Comparison of ENCODE assay signal across 1 cellular context in the genomic region with DNA sequence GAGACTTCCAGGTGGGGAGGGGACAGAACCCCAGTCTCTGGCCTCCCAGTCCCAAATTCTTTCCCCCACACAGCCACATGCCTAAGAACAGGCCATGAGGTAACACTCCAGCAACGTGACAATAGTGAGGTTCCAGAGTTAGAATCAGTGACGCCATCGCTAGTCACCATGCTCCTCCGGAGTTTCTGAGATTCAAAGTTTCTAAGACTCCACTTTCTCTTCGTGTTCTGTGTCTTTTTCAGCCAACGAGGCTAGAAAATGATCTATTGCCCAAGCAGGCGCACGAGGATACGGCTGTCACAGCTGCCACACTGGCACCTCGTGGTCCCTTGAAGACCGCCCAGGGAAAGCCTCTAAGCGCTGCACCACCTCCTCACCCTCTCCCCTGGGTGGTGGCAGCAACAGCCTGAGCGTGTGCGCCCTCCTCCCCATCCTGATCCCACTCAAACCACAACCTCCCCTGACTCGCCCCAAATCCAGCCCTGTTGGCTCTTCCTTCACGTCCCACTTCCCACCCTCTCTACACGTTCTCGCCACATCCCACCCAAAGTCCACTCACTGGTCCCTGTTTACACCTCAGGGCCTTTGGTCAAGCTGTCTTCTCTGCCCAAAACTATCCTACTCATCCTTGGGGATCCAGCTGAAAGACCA.
A peak's percentile ranks its signal among the peaks of the same experiment; 100 is the strongest.
TF ChIP-seq lines count a peak whose summit lies in the region.

No MANE protein-coding gene starts in this region.

TF ChIP-seq in K562, 482 proteins besides CTCF, POLR2A, EP300 and RAD21 (continued from another document and continues in another):
- TF ChIP-seq, protein P1, sequence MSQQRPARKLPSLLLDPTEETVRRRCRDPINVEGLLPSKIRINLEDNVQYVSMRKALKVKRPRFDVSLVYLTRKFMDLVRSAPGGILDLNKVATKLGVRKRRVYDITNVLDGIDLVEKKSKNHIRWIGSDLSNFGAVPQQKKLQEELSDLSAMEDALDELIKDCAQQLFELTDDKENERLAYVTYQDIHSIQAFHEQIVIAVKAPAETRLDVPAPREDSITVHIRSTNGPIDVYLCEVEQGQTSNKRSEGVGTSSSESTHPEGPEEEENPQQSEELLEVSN (IDR thresholded peaks at IDR 0.05; ENCODE audit: borderline replicate concordance in 1 of 2, extremely low read depth in 1 of 2, insufficient read depth in 1 of 2, insufficient read length in 1 of 2, low read depth in 1 of 2, low read length in 1 of 2, poor library complexity in 1 of 2, severe bottlenecking in 1 of 2): peak in 1 of 2 experiments; percentile 24
- TF ChIP-seq, protein P2, sequence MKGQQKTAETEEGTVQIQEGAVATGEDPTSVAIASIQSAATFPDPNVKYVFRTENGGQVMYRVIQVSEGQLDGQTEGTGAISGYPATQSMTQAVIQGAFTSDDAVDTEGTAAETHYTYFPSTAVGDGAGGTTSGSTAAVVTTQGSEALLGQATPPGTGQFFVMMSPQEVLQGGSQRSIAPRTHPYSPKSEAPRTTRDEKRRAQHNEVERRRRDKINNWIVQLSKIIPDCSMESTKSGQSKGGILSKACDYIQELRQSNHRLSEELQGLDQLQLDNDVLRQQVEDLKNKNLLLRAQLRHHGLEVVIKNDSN (CRISPR knock-in tag; IDR thresholded peaks at IDR 0.05): 0 out of 2 replicates have a peak, but pooled peaks have one; percentile 3
- TF ChIP-seq ZNF263 (CRISPR knock-in tag; IDR thresholded peaks at IDR 0.05; ENCODE audit: borderline replicate concordance) (peak; percentile 4; the same call in 1 of the 2 replicates), POLR2G (IDR thresholded peaks at IDR 0.05; ENCODE audit: low read depth, low read length) (no peak), CEBPG (CRISPR knock-in tag; IDR thresholded peaks at IDR 0.05) (peak; percentile 41), CEBPG (tag; conservative IDR thresholded peaks at IDR 0.05 in 1 of 2, IDR thresholded peaks at IDR 0.05 in 1 of 2) (0 out of 4 replicates have a peak, but pooled peaks of 1 of the 2 experiments have one; percentile 46), CREM (IDR thresholded peaks at IDR 0.05; ENCODE audit: low read depth) (peak; percentile 45; the same call in 1 of the 2 replicates), TCF7 (IDR thresholded peaks at IDR 0.05; ENCODE audit: borderline replicate concordance) (no peak), CREB1 (IDR thresholded peaks at IDR 0.05) (peak; percentile 41; the same call in 1 of the 2 replicates), CREB1 (CRISPR knock-in tag; IDR thresholded peaks at IDR 0.05) (peak; percentile 40), KLF16 (IDR thresholded peaks at IDR 0.05) (no peak), NFRKB (IDR thresholded peaks at IDR 0.05; ENCODE audit: low read depth) (peak; percentile 77; the same call in 1 of the 2 replicates), TGIF2 (CRISPR knock-in tag; IDR thresholded peaks at IDR 0.05) (no peak), HNRNPH1 (optimal IDR thresholded peaks at IDR 0.05; ENCODE audit: low read depth, low read length) (no peak), FOXK1 (CRISPR knock-in tag; IDR thresholded peaks at IDR 0.05; ENCODE audit: borderline replicate concordance) (peak; percentile 63; the same call in 1 of the 2 replicates), SUPT5H (IDR thresholded peaks at IDR 0.05) (peak; percentile 51)
- TF ChIP-seq, protein P3, sequence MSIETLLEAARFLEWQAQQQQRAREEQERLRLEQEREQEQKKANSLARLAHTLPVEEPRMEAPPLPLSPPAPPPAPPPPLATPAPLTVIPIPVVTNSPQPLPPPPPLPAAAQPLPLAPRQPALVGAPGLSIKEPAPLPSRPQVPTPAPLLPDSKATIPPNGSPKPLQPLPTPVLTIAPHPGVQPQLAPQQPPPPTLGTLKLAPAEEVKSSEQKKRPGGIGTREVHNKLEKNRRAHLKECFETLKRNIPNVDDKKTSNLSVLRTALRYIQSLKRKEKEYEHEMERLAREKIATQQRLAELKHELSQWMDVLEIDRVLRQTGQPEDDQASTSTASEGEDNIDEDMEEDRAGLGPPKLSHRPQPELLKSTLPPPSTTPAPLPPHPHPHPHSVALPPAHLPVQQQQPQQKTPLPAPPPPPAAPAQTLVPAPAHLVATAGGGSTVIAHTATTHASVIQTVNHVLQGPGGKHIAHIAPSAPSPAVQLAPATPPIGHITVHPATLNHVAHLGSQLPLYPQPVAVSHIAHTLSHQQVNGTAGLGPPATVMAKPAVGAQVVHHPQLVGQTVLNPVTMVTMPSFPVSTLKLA (conservative IDR thresholded peaks at IDR 0.05): peak in 1 of 2 experiments; percentile 50; a peak in 2 of 4 replicates
- TF ChIP-seq, protein P4, sequence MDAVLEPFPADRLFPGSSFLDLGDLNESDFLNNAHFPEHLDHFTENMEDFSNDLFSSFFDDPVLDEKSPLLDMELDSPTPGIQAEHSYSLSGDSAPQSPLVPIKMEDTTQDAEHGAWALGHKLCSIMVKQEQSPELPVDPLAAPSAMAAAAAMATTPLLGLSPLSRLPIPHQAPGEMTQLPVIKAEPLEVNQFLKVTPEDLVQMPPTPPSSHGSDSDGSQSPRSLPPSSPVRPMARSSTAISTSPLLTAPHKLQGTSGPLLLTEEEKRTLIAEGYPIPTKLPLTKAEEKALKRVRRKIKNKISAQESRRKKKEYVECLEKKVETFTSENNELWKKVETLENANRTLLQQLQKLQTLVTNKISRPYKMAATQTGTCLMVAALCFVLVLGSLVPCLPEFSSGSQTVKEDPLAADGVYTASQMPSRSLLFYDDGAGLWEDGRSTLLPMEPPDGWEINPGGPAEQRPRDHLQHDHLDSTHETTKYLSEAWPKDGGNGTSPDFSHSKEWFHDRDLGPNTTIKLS (IDR thresholded peaks at IDR 0.05; ENCODE audit: borderline replicate concordance, low read depth): peak; percentile 74; the same call in 1 of the 2 replicates
- TF ChIP-seq, protein P5, sequence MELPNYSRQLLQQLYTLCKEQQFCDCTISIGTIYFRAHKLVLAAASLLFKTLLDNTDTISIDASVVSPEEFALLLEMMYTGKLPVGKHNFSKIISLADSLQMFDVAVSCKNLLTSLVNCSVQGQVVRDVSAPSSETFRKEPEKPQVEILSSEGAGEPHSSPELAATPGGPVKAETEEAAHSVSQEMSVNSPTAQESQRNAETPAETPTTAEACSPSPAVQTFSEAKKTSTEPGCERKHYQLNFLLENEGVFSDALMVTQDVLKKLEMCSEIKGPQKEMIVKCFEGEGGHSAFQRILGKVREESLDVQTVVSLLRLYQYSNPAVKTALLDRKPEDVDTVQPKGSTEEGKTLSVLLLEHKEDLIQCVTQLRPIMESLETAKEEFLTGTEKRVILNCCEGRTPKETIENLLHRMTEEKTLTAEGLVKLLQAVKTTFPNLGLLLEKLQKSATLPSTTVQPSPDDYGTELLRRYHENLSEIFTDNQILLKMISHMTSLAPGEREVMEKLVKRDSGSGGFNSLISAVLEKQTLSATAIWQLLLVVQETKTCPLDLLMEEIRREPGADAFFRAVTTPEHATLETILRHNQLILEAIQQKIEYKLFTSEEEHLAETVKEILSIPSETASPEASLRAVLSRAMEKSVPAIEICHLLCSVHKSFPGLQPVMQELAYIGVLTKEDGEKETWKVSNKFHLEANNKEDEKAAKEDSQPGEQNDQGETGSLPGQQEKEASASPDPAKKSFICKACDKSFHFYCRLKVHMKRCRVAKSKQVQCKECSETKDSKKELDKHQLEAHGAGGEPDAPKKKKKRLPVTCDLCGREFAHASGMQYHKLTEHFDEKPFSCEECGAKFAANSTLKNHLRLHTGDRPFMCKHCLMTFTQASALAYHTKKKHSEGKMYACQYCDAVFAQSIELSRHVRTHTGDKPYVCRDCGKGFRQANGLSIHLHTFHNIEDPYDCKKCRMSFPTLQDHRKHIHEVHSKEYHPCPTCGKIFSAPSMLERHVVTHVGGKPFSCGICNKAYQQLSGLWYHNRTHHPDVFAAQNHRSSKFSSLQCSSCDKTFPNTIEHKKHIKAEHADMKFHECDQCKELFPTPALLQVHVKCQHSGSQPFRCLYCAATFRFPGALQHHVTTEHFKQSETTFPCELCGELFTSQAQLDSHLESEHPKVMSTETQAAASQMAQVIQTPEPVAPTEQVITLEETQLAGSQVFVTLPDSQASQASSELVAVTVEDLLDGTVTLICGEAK (IDR thresholded peaks at IDR 0.05): peak; percentile 60
- TF ChIP-seq, protein P5 (CRISPR knock-in tag; IDR thresholded peaks at IDR 0.05): no peak
- TF ChIP-seq, protein P6, sequence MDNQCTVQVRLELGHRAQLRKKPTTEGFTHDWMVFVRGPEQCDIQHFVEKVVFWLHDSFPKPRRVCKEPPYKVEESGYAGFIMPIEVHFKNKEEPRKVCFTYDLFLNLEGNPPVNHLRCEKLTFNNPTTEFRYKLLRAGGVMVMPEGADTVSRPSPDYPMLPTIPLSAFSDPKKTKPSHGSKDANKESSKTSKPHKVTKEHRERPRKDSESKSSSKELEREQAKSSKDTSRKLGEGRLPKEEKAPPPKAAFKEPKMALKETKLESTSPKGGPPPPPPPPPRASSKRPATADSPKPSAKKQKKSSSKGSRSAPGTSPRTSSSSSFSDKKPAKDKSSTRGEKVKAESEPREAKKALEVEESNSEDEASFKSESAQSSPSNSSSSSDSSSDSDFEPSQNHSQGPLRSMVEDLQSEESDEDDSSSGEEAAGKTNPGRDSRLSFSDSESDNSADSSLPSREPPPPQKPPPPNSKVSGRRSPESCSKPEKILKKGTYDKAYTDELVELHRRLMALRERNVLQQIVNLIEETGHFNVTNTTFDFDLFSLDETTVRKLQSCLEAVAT (IDR thresholded peaks at IDR 0.05): peak; percentile 34 to 72; a peak in 1 of 4 replicates
- TF ChIP-seq, protein P7, sequence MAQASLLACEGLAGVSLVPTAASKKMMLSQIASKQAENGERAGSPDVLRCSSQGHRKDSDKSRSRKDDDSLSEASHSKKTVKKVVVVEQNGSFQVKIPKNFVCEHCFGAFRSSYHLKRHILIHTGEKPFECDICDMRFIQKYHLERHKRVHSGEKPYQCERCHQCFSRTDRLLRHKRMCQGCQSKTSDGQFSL (CRISPR knock-in tag; IDR thresholded peaks at IDR 0.05): peak; percentile 27; the same call in 1 of the 2 replicates
- TF ChIP-seq, protein P7 (tag; IDR thresholded peaks at IDR 0.05): no peak
- TF ChIP-seq, protein P8, sequence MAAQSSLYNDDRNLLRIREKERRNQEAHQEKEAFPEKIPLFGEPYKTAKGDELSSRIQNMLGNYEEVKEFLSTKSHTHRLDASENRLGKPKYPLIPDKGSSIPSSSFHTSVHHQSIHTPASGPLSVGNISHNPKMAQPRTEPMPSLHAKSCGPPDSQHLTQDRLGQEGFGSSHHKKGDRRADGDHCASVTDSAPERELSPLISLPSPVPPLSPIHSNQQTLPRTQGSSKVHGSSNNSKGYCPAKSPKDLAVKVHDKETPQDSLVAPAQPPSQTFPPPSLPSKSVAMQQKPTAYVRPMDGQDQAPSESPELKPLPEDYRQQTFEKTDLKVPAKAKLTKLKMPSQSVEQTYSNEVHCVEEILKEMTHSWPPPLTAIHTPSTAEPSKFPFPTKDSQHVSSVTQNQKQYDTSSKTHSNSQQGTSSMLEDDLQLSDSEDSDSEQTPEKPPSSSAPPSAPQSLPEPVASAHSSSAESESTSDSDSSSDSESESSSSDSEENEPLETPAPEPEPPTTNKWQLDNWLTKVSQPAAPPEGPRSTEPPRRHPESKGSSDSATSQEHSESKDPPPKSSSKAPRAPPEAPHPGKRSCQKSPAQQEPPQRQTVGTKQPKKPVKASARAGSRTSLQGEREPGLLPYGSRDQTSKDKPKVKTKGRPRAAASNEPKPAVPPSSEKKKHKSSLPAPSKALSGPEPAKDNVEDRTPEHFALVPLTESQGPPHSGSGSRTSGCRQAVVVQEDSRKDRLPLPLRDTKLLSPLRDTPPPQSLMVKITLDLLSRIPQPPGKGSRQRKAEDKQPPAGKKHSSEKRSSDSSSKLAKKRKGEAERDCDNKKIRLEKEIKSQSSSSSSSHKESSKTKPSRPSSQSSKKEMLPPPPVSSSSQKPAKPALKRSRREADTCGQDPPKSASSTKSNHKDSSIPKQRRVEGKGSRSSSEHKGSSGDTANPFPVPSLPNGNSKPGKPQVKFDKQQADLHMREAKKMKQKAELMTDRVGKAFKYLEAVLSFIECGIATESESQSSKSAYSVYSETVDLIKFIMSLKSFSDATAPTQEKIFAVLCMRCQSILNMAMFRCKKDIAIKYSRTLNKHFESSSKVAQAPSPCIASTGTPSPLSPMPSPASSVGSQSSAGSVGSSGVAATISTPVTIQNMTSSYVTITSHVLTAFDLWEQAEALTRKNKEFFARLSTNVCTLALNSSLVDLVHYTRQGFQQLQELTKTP (IDR thresholded peaks at IDR 0.05; ENCODE audit: low read depth in 1 of 2, partially characterized antibody in 2 of 2): no peak
- TF ChIP-seq, protein P9, sequence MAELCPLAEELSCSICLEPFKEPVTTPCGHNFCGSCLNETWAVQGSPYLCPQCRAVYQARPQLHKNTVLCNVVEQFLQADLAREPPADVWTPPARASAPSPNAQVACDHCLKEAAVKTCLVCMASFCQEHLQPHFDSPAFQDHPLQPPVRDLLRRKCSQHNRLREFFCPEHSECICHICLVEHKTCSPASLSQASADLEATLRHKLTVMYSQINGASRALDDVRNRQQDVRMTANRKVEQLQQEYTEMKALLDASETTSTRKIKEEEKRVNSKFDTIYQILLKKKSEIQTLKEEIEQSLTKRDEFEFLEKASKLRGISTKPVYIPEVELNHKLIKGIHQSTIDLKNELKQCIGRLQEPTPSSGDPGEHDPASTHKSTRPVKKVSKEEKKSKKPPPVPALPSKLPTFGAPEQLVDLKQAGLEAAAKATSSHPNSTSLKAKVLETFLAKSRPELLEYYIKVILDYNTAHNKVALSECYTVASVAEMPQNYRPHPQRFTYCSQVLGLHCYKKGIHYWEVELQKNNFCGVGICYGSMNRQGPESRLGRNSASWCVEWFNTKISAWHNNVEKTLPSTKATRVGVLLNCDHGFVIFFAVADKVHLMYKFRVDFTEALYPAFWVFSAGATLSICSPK (IDR thresholded peaks at IDR 0.05; ENCODE audit: borderline replicate concordance): peak; percentile 47; the same call in 1 of the 2 replicates
